ENCODE assay signal across 1 cellular context in the genomic region with DNA sequence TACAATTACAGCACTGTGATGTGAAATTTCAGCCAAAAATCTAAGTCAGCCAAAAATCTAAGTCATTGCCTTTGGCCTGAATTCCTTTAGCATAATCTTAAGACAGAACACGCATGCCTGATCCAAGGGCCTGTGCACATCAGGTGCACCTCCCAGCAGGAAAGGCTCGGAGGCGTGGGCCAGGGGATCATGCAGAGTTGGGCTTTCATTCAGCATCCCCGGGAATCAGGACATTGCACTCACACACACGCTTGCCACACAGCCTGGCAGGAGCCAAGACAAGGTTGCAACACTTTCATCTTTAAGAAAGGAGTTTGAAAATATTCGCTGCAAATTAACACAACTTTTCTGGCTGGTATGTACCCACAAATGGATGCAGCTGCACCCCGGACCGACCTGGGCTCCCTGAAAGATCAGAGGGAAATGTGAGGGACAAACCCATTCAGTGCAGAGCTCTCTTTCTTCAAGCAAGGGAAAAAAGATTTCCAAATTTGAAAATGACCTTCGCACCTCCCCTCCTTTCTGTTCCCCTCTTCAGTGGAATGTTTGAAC.
TF ChIP-seq lines count a peak whose summit lies in the region.

No MANE protein-coding gene starts in this region.

TF ChIP-seq in HCT116, 20 proteins besides CTCF, POLR2A, EP300 and RAD21 (continued from another document):
- TF ChIP-seq REST (IDR thresholded peaks at IDR 0.05; ENCODE audit: low read depth) (no peak), ZNF274 (IDR thresholded peaks at IDR 0.05; ENCODE audit: low read depth, low read length) (no peak), EZH2phosphoT487 (IDR thresholded peaks at IDR 0.05; ENCODE audit: borderline replicate concordance) (no peak), ELF1 (IDR thresholded peaks at IDR 0.05; ENCODE audit: borderline replicate concordance, low read depth) (no peak), MAX (IDR thresholded peaks at IDR 0.05) (no peak), SRF (IDR thresholded peaks at IDR 0.05; ENCODE audit: low read depth) (no peak), ZFX (IDR thresholded peaks at IDR 0.05) (no peak), POLR2AphosphoS5 (IDR thresholded peaks at IDR 0.05; ENCODE audit: low read depth, low read length) (no peak), EZH2 (IDR thresholded peaks at IDR 0.05) (no peak)
- TF ChIP-seq, protein P1, sequence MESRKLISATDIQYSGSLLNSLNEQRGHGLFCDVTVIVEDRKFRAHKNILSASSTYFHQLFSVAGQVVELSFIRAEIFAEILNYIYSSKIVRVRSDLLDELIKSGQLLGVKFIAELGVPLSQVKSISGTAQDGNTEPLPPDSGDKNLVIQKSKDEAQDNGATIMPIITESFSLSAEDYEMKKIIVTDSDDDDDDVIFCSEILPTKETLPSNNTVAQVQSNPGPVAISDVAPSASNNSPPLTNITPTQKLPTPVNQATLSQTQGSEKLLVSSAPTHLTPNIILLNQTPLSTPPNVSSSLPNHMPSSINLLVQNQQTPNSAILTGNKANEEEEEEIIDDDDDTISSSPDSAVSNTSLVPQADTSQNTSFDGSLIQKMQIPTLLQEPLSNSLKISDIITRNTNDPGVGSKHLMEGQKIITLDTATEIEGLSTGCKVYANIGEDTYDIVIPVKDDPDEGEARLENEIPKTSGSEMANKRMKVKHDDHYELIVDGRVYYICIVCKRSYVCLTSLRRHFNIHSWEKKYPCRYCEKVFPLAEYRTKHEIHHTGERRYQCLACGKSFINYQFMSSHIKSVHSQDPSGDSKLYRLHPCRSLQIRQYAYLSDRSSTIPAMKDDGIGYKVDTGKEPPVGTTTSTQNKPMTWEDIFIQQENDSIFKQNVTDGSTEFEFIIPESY (IDR thresholded peaks at IDR 0.05; ENCODE audit: extremely low read depth, insufficient replicate concordance, low read length), result no peak
